ENCODE assay signal across 1 cellular context in the genomic region with DNA sequence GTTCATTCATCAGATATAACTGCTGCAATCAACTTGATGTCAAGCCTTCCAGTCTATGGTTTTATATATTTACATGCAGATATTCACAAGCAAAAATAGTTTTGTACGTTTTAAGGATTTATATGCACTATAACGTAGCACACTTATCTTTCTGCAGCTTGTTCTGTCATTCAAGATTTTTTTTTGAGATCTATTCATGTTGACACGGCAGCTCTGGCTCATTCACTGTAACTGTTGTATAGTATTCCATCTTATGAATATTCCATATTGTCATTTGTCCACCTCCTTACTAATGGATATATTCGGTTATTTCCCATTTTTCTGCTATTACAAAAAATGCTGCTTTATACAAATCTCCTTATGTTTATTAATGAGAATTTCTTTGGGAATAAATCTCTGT.
TF ChIP-seq lines count a peak whose summit lies in the region.

No MANE protein-coding gene starts in this region.

TF ChIP-seq in HepG2, 621 proteins besides CTCF, POLR2A, EP300 and RAD21 (continued from another document):
- TF ChIP-seq ZNF260 (CRISPR knock-in tag; IDR thresholded peaks at IDR 0.05; ENCODE audit: borderline replicate concordance, low read depth), result peak; percentile 92; the same call in 1 of the 2 replicates
- TF ChIP-seq, protein P1, sequence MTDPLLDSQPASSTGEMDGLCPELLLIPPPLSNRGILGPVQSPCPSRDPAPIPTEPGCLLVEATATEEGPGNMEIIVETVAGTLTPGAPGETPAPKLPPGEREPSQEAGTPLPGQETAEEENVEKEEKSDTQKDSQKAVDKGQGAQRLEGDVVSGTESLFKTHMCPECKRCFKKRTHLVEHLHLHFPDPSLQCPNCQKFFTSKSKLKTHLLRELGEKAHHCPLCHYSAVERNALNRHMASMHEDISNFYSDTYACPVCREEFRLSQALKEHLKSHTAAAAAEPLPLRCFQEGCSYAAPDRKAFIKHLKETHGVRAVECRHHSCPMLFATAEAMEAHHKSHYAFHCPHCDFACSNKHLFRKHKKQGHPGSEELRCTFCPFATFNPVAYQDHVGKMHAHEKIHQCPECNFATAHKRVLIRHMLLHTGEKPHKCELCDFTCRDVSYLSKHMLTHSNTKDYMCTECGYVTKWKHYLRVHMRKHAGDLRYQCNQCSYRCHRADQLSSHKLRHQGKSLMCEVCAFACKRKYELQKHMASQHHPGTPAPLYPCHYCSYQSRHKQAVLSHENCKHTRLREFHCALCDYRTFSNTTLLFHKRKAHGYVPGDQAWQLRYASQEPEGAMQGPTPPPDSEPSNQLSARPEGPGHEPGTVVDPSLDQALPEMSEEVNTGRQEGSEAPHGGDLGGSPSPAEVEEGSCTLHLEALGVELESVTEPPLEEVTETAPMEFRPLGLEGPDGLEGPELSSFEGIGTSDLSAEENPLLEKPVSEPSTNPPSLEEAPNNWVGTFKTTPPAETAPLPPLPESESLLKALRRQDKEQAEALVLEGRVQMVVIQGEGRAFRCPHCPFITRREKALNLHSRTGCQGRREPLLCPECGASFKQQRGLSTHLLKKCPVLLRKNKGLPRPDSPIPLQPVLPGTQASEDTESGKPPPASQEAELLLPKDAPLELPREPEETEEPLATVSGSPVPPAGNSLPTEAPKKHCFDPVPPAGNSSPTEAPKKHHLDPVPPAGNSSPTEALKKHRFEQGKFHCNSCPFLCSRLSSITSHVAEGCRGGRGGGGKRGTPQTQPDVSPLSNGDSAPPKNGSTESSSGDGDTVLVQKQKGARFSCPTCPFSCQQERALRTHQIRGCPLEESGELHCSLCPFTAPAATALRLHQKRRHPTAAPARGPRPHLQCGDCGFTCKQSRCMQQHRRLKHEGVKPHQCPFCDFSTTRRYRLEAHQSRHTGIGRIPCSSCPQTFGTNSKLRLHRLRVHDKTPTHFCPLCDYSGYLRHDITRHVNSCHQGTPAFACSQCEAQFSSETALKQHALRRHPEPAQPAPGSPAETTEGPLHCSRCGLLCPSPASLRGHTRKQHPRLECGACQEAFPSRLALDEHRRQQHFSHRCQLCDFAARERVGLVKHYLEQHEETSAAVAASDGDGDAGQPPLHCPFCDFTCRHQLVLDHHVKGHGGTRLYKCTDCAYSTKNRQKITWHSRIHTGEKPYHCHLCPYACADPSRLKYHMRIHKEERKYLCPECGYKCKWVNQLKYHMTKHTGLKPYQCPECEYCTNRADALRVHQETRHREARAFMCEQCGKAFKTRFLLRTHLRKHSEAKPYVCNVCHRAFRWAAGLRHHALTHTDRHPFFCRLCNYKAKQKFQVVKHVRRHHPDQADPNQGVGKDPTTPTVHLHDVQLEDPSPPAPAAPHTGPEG (CRISPR knock-in tag; IDR thresholded peaks at IDR 0.05), result no peak
